In genomic region chr3:195825191-195825588, GRCh38 we compare ENCODE assay signal across 31 cellular contexts. TPM values are rescaled to one million over a fixed set of nuclear protein-coding genes. Genes with fewer than 3 reads are reported as not detected.
"Had no signal": no experiment of that assay in that cellular context is flagged by ENCODE, and none has a peak within 500 bp of the region (broad histone marks: within the 10 kb centered on the region; RNA-seq: fewer than 3 reads in every experiment).

No MANE protein-coding gene starts in this region.

- ATAC-seq: activated CD8-positive, alpha-beta T cell treated with anti-CD3 and anti-CD28 coated beads for 36 hours had no signal

- FAIRE-seq: TTC549 had no signal

- H3K27me3 Mint-ChIP-seq: activated naive CD4-positive, alpha-beta T cell treated with anti-CD3 and anti-CD28 coated beads, Interleukin-2, amount 50 U/mL, for 24 hours; activated T-cell treated with anti-CD3 and anti-CD28 coated beads, Interleukin-2, amount 50 U/mL, for 24 hours had no signal

- DNase-seq: activated CD4-positive, alpha-beta T cell treated with anti-CD3 and anti-CD28 coated beads, Interleukin-2, amount 10 ng/mL, durations not matched to agents 24 days and 14 days; activated CD4-positive, alpha-beta T cell treated with anti-CD3 and anti-CD28 coated beads, Interleukin-2, amount 50 U/mL, for 4 hours; activated CD8-positive, alpha-beta T cell treated with anti-CD3 and anti-CD28 coated beads for 36 hours; activated gamma-delta T cell; activated naive CD4-positive, alpha-beta T cell treated with Interleukin-2 at 50 U/mL for 16 hours; activated naive CD8-positive, alpha-beta T cell treated with anti-CD3 and anti-CD28 coated beads, Interleukin-2, amount 10 ng/mL, durations not matched to agents 7 days and 5 days; activated T-cell treated with anti-CD3 and anti-CD28 coated beads, Interleukin-2, amount 50 U/mL, for 24 hours; amygdala; Kasumi-1; MG63; NCI-H1048; NCI-H1105 treated with DMSO at 0.1 percent for 48 hours; NCI-H1436; NCI-H1694; NCI-H1930; NCI-H2081 treated with DMSO at 0.1 percent for 48 hours; NCI-H226; NCI-H524 treated with DMSO at 0.1 percent for 48 hours; RPMI8226; SHP77 treated with DMSO at 0.1 percent for 48 hours; SK-N-SH had no signal

- H3K4me1 ChIP-seq: ascending aorta, SJSA1 had no signal

- H3K27me3 ChIP-seq: ascending aorta, cardiac muscle cell, MG63, Peyer's patch had no signal

- H3K9me3 Mint-ChIP-seq: activated CD4-positive, alpha-beta T cell treated with anti-CD3 and anti-CD28 coated beads, Interleukin-2, amount 10 ng/mL, durations not matched to agents 24 days and 14 days; activated CD8-positive, alpha-beta T cell treated with anti-CD3 and anti-CD28 coated beads for 36 hours; activated naive CD4-positive, alpha-beta T cell treated with anti-CD3 and anti-CD28 coated beads, Interleukin-2, amount 50 U/mL, for 24 hours; activated naive CD8-positive, alpha-beta T cell treated with anti-CD3 and anti-CD28 coated beads, Interleukin-2, amount 10 ng/mL, durations not matched to agents 7 days and 5 days; activated T-cell treated with anti-CD3 and anti-CD28 coated beads, Interleukin-2, amount 50 U/mL, for 24 hours; activated T-helper 2 cell treated with anti-CD3 and anti-CD28 coated beads, Interferon-gamma antibody, Interleukin-2, Interleukin-4, amounts not matched to agents 10 μg/mL and 5 μg/mL and 100 μg/mL, durations not matched to agents 14 hours and 24 hours and 36 hours; T-helper 1 cell treated with Interleukin-12 subunit alpha and Interleukin-12 subunit beta and Interleukin-4 antibody, amounts not matched to agents 30 μg/mL and 1 μg/mL, for 36 hours; T-helper 2 cell treated with Interferon-gamma antibody and Interleukin-4, amounts not matched to agents 5 μg/mL and 100 μg/mL, for 36 hours had no signal

- H3K36me3 Mint-ChIP-seq: activated naive CD4-positive, alpha-beta T cell treated with anti-CD3 and anti-CD28 coated beads, Interleukin-2, amount 50 U/mL, for 24 hours; activated naive CD8-positive, alpha-beta T cell treated with anti-CD3 and anti-CD28 coated beads, Interleukin-2, amount 10 ng/mL, durations not matched to agents 7 days and 5 days had no signal

- H3K4me3 ChIP-seq: ascending aorta, cardiac muscle cell, MG63, Peyer's patch, SJSA1 had no signal

- H3K4me3 Mint-ChIP-seq: activated CD4-positive, alpha-beta T cell treated with anti-CD3 and anti-CD28 coated beads, Interleukin-2, amount 10 ng/mL, durations not matched to agents 24 days and 14 days; activated CD8-positive, alpha-beta T cell treated with anti-CD3 and anti-CD28 coated beads for 36 hours; activated naive CD4-positive, alpha-beta T cell treated with anti-CD3 and anti-CD28 coated beads, Interleukin-2, amount 50 U/mL, for 24 hours; activated naive CD8-positive, alpha-beta T cell treated with anti-CD3 and anti-CD28 coated beads, Interleukin-2, amount 10 ng/mL, durations not matched to agents 7 days and 5 days; activated T-cell treated with anti-CD3 and anti-CD28 coated beads, Interleukin-2, amount 50 U/mL, for 24 hours; T-helper 1 cell treated with Interleukin-12 subunit alpha and Interleukin-12 subunit beta and Interleukin-4 antibody, amounts not matched to agents 30 μg/mL and 1 μg/mL, for 36 hours; T-helper 2 cell treated with Interferon-gamma antibody and Interleukin-4, amounts not matched to agents 5 μg/mL and 100 μg/mL, for 36 hours had no signal

- H3K9ac ChIP-seq: SK-N-SH had no signal

- H3K36me3 ChIP-seq: ascending aorta, cardiac muscle cell, MG63, Peyer's patch, SJSA1 had no signal

- H3K9me3 ChIP-seq: ascending aorta, MG63, Peyer's patch, SJSA1, SK-N-SH had no signal

- H3K27ac ChIP-seq: ascending aorta, cardiac muscle cell, Peyer's patch, SJSA1 had no signal

- H3K27ac Mint-ChIP-seq: activated CD4-positive, alpha-beta T cell treated with anti-CD3 and anti-CD28 coated beads, Interleukin-2, amount 10 ng/mL, durations not matched to agents 24 days and 14 days; activated CD8-positive, alpha-beta T cell treated with anti-CD3 and anti-CD28 coated beads for 36 hours; activated naive CD4-positive, alpha-beta T cell treated with anti-CD3 and anti-CD28 coated beads, Interleukin-2, amount 50 U/mL, for 24 hours; activated naive CD8-positive, alpha-beta T cell treated with anti-CD3 and anti-CD28 coated beads, Interleukin-2, amount 10 ng/mL, durations not matched to agents 7 days and 5 days; activated T-cell treated with anti-CD3 and anti-CD28 coated beads, Interleukin-2, amount 50 U/mL, for 24 hours; activated T-helper 2 cell treated with anti-CD3 and anti-CD28 coated beads, Interferon-gamma antibody, Interleukin-2, Interleukin-4, amounts not matched to agents 10 μg/mL and 5 μg/mL and 100 μg/mL, durations not matched to agents 14 hours and 24 hours and 36 hours; T-helper 1 cell treated with Interleukin-12 subunit alpha and Interleukin-12 subunit beta and Interleukin-4 antibody, amounts not matched to agents 30 μg/mL and 1 μg/mL, for 36 hours; T-helper 2 cell treated with Interferon-gamma antibody and Interleukin-4, amounts not matched to agents 5 μg/mL and 100 μg/mL, for 36 hours had no signal

- H3K4me1 Mint-ChIP-seq: activated CD4-positive, alpha-beta T cell treated with anti-CD3 and anti-CD28 coated beads, Interleukin-2, amount 10 ng/mL, durations not matched to agents 24 days and 14 days; activated naive CD4-positive, alpha-beta T cell treated with anti-CD3 and anti-CD28 coated beads, Interleukin-2, amount 50 U/mL, for 24 hours; activated naive CD8-positive, alpha-beta T cell treated with anti-CD3 and anti-CD28 coated beads, Interleukin-2, amount 10 ng/mL, durations not matched to agents 7 days and 5 days had no signal

- H3K4me2 ChIP-seq: SK-N-SH had no signal

RNA-seq across cellular contexts. Expression of gene MUC4, which starts 13.5 kb away (rescaled TPM):
- total RNA-seq: ascending aorta, cardiac muscle cell, NCI-H460, SJSA1 had no signal
